Comparison of ENCODE assay signal across 9 cellular contexts in genomic region chr2:19801367-19802087, GRCh38.
A peak's percentile ranks its signal among the peaks of the same experiment; 100 is the strongest.
DNase-seq lines count a peak whose midpoint lies in the region; ATAC-seq and TF ChIP-seq lines count a peak whose summit lies in the region.
"Had no signal": no experiment of that assay in that cellular context is flagged by ENCODE, and none has a peak within 500 bp of the region (broad histone marks: within the 10 kb centered on the region; RNA-seq: fewer than 3 reads in every experiment).

No MANE protein-coding gene starts in this region.

- peak overlapping the region; percentile 44 for H3K4me2 ChIP-seq in SK-N-SH

- H3K9me3 ChIP-seq in SK-N-SH = no peaks in the 10 kb centered on the region

- H3K4me1 ChIP-seq in SK-N-SH (ENCODE audit: control insufficient read depth in 1 of 2, insufficient read depth in 2 of 2, low read depth in 1 of 2, low read length in 1 of 2) = peaks cover 9 to 22% of the 10 kb centered on the region in 2 experiments; a peak in 2 of 4 replicates

- no peaks in the 10 kb centered on the region for H3K36me3 ChIP-seq in SK-N-SH (replicated peaks in 1 of 2; ENCODE audit: control insufficient read depth in 1 of 2, insufficient read depth in 2 of 2, low read length in 1 of 2)

- no peak overlapping the region for H3K27ac Mint-ChIP-seq in activated CD4-positive, alpha-beta memory T cell treated with anti-CD3 and anti-CD28 coated beads, Interleukin-2, amount 10 ng/mL, durations not matched to agents 7 days and 5 days
- H3K27ac Mint-ChIP-seq: activated naive CD8-positive, alpha-beta T cell had no signal

- H3F3A ChIP-seq in SK-N-SH (replicated peaks; ENCODE audit: insufficient read depth) = peaks cover 8% of the 10 kb centered on the region

- no peaks in the 10 kb centered on the region for H3K36me3 Mint-ChIP-seq in activated CD4-positive, alpha-beta memory T cell treated with anti-CD3 and anti-CD28 coated beads, Interleukin-2, amount 10 ng/mL, durations not matched to agents 7 days and 5 days (ENCODE audit: low read depth)
- H3K36me3 Mint-ChIP-seq: activated naive CD8-positive, alpha-beta T cell had no signal

- 38% methylated on average over 14 of the region's 15 CpGs for WGBS in SK-N-SH (ENCODE audit: low lambda C conversion rate)

- no peak overlapping the region for H3K9ac ChIP-seq in SK-N-SH

- CTCF ChIA-PET in SK-N-SH (lab: Yijun Ruan, JAX) = no interaction called here
- CTCF ChIA-PET in activated CD4-positive, alpha-beta memory T cell treated with anti-CD3 and anti-CD28 coated beads, Interleukin-2, amount 10 ng/mL, durations not matched to agents 7 days and 5 days (lab: Charles Lee) = no interaction called here

- no peaks in the 10 kb centered on the region for H3K79me2 ChIP-seq in SK-N-SH (ENCODE audit: insufficient read depth)

- TF ChIP-seq CTCF in SK-N-SH (IDR thresholded peaks at IDR 0.05) = no peak

- no peak overlapping the region for H3K4me3 Mint-ChIP-seq in activated CD4-positive, alpha-beta memory T cell treated with anti-CD3 and anti-CD28 coated beads, Interleukin-2, amount 10 ng/mL, durations not matched to agents 7 days and 5 days
- H3K4me3 Mint-ChIP-seq: activated naive CD8-positive, alpha-beta T cell had no signal

- H3K27me3 ChIP-seq in SK-N-SH (ENCODE audit: insufficient read depth) = peaks cover 11% of the 10 kb centered on the region; the same call in 1 of the 2 replicates

- intact Hi-C loops in sciatic nerve (cut with DNase I) = no loop called here

- H3K27ac ChIP-seq in SK-N-SH (ENCODE audit: low read depth in 2 of 2, low read length in 1 of 2) = peak overlapping the region in 1 of 2 experiments; percentile 43; a peak in 2 of 4 replicates

- H2AFZ ChIP-seq in SK-N-SH (ENCODE audit: low read depth) = no peak overlapping the region

- TF ChIP-seq RAD21 in SK-N-SH (IDR thresholded peaks at IDR 0.05; ENCODE audit: low read length) = no peak

- H3K9me3 Mint-ChIP-seq in activated CD4-positive, alpha-beta memory T cell treated with anti-CD3 and anti-CD28 coated beads, Interleukin-2, amount 10 ng/mL, durations not matched to agents 7 days and 5 days = no peaks in the 10 kb centered on the region

- POLR2A ChIA-PET in SK-N-SH (lab: Yijun Ruan, JAX) = no interaction called here
- POLR2A ChIA-PET in activated CD4-positive, alpha-beta memory T cell treated with anti-CD3 and anti-CD28 coated beads, Interleukin-2, amount 10 ng/mL, durations not matched to agents 7 days and 5 days (lab: Charles Lee) = no interaction called here

- H3K27me3 Mint-ChIP-seq in activated CD4-positive, alpha-beta memory T cell treated with anti-CD3 and anti-CD28 coated beads, Interleukin-2, amount 10 ng/mL, durations not matched to agents 7 days and 5 days = peaks cover 2% of the 10 kb centered on the region

- DNase-seq in ELF-1 (ENCODE audit: low read depth, low spot score) (peak; percentile 52), SK-N-SH (peak; percentile 39), glomerular visceral epithelial cell (ENCODE audit: extremely low spot score) (peak; percentile 98), sciatic nerve (ENCODE audit: low spot score) (peak; percentile 66)
- no peak for DNase-seq in activated CD4-positive, alpha-beta memory T cell treated with anti-CD3 and anti-CD28 coated beads, Interleukin-2, amount 10 ng/mL, durations not matched to agents 7 days and 5 days
- no peak for DNase-seq in activated T-cell treated with anti-CD3 and anti-CD28 coated beads, Interleukin-2, amount 50 U/mL, for 1 hour

- TF ChIP-seq EP300 in SK-N-SH (IDR thresholded peaks at IDR 0.05; ENCODE audit: borderline replicate concordance in 1 of 2, low read depth in 1 of 2, low read length in 1 of 2) = peak in 1 of 2 experiments; percentile 87; a peak in 2 of 4 replicates

- no peaks in the 10 kb centered on the region for H3K4me1 Mint-ChIP-seq in activated CD4-positive, alpha-beta memory T cell treated with anti-CD3 and anti-CD28 coated beads, Interleukin-2, amount 10 ng/mL, durations not matched to agents 7 days and 5 days

- peak; percentile 87 for ATAC-seq in sciatic nerve
- no peak for ATAC-seq in HG03196 (IDR thresholded peaks at IDR 0.05; ENCODE audit: unreplicated experiment)
- ATAC-seq in HG02840 (IDR thresholded peaks at IDR 0.05; ENCODE audit: low FRiP score, unreplicated experiment) = no peak

- no peak overlapping the region for H3K4me3 ChIP-seq in SK-N-SH (ENCODE audit: low read depth in 2 of 2, low read length in 1 of 2)

- no peaks in the 10 kb centered on the region for H3K9me2 ChIP-seq in SK-N-SH

- no peaks in the 10 kb centered on the region for H4K20me1 ChIP-seq in SK-N-SH (ENCODE audit: insufficient read depth)

TF ChIP-seq in SK-N-SH, 30 proteins besides CTCF, POLR2A, EP300 and RAD21 (continues in another document):
- TF ChIP-seq TEAD4 (IDR thresholded peaks at IDR 0.05; ENCODE audit: borderline replicate concordance, insufficient read depth) (peak; percentile 89), MEF2A (IDR thresholded peaks at IDR 0.05; ENCODE audit: borderline replicate concordance, low read depth) (peak; percentile 13; the same call in 1 of the 2 replicates), RFX5 (IDR thresholded peaks at IDR 0.05; ENCODE audit: low read length) (no peak), SIN3A (IDR thresholded peaks at IDR 0.05; ENCODE audit: borderline replicate concordance, low read depth, low read length) (peak; percentile 25; the same call in 1 of the 2 replicates), TAF1 (IDR thresholded peaks at IDR 0.05; ENCODE audit: borderline replicate concordance, low read depth, low read length) (peak; percentile 22; the same call in 1 of the 2 replicates), YY1 (IDR thresholded peaks at IDR 0.05; ENCODE audit: low read depth) (peak; percentile 59; the same call in 1 of the 2 replicates), RXRA (IDR thresholded peaks at IDR 0.05; ENCODE audit: borderline replicate concordance, low read depth) (peak; percentile 82; the same call in 1 of the 2 replicates), USF1 (IDR thresholded peaks at IDR 0.05; ENCODE audit: borderline replicate concordance, low read depth) (peak; percentile 86), MAX (IDR thresholded peaks at IDR 0.05; ENCODE audit: low read depth) (peak; percentile 86), CHD2 (IDR thresholded peaks at IDR 0.05; ENCODE audit: low read length, partially characterized antibody) (no peak), JUND (IDR thresholded peaks at IDR 0.05) (peak; percentile 98), NRF1 (IDR thresholded peaks at IDR 0.05; ENCODE audit: low read depth, low read length) (no peak), ZBTB33 (IDR thresholded peaks at IDR 0.05; ENCODE audit: borderline replicate concordance, low read depth) (peak; percentile 74; the same call in 1 of the 2 replicates), MXI1 (IDR thresholded peaks at IDR 0.05; ENCODE audit: low read depth, low read length) (no peak), IRF3 (IDR thresholded peaks at IDR 0.05; ENCODE audit: low read depth, low read length) (no peak), USF2 (IDR thresholded peaks at IDR 0.05; ENCODE audit: borderline replicate concordance, low read depth, low read length) (no peak), GATA2 (CRISPR knock-in tag; IDR thresholded peaks at IDR 0.05) (no peak), NFIC (IDR thresholded peaks at IDR 0.05; ENCODE audit: borderline replicate concordance) (peak; percentile 99)

Comparison
In these comparisons a context has a peak if more than half of its experiments do, and no peak if none do; other contexts are left out.
1. DNase-seq: peak in ELF-1 (single experiment), SK-N-SH (single experiment), glomerular visceral epithelial cell (single experiment) and sciatic nerve (single experiment); none in activated CD4-positive, alpha-beta memory T cell treated with anti-CD3 and anti-CD28 coated beads, Interleukin-2, amount 10 ng/mL, durations not matched to agents 7 days and 5 days (single experiment) and activated T-cell treated with anti-CD3 and anti-CD28 coated beads, Interleukin-2, amount 50 U/mL, for 1 hour (single experiment).